1 cellular context compared by ENCODE assay signal in genomic region chr14:61536661-61537566, GRCh38.
A peak's percentile ranks its signal among the peaks of the same experiment; 100 is the strongest.
TF ChIP-seq lines count a peak whose summit lies in the region.

No MANE protein-coding gene starts in this region.

TF ChIP-seq in HepG2, 621 proteins besides CTCF, POLR2A, EP300 and RAD21 (continued from another document):
- TF ChIP-seq ZNF318 (CRISPR knock-in tag; IDR thresholded peaks at IDR 0.05) = no peak
- no peak for TF ChIP-seq ZFYVE20 (CRISPR knock-in tag; IDR thresholded peaks at IDR 0.05; ENCODE audit: borderline replicate concordance, low read depth)
- no peak for TF ChIP-seq HOXA7 (CRISPR knock-in tag; IDR thresholded peaks at IDR 0.05)
- TF ChIP-seq SOX13 (IDR thresholded peaks at IDR 0.05) = 0 out of 2 replicates have a peak, but pooled peaks have one; percentile 58
- TF ChIP-seq SOX13 (CRISPR knock-in tag; conservative IDR thresholded peaks at IDR 0.05 in 1 of 2, IDR thresholded peaks at IDR 0.05 in 1 of 2) = peak in 1 of 2 experiments; percentile 89; a peak in 2 of 4 replicates
- peak; percentile 90 for TF ChIP-seq GATAD2A (CRISPR knock-in tag; IDR thresholded peaks at IDR 0.05)
- TF ChIP-seq ZNF782 (CRISPR knock-in tag; IDR thresholded peaks at IDR 0.05; ENCODE audit: borderline replicate concordance) = no peak
- no peak for TF ChIP-seq AHDC1 (CRISPR knock-in tag; IDR thresholded peaks at IDR 0.05; ENCODE audit: borderline replicate concordance)
- peak; percentile 40; the same call in 1 of the 2 replicates for TF ChIP-seq SIX4 (CRISPR knock-in tag; IDR thresholded peaks at IDR 0.05)
- no peak for TF ChIP-seq HDAC6 (IDR thresholded peaks at IDR 0.05; ENCODE audit: low read depth, low read length)
- TF ChIP-seq ZNF264 (CRISPR knock-in tag; IDR thresholded peaks at IDR 0.05) = no peak
- 0 out of 2 replicates have a peak, but pooled peaks have one; percentile 10 for TF ChIP-seq MYC (CRISPR knock-in tag; IDR thresholded peaks at IDR 0.05; ENCODE audit: borderline replicate concordance)
- TF ChIP-seq ETS1 (CRISPR knock-in tag; IDR thresholded peaks at IDR 0.05) = no peak
- 0 out of 2 replicates have a peak, but pooled peaks have one; percentile 44 for TF ChIP-seq ZNF281 (CRISPR knock-in tag; IDR thresholded peaks at IDR 0.05; ENCODE audit: borderline replicate concordance)
- no peak for TF ChIP-seq ZBTB1 (CRISPR knock-in tag; IDR thresholded peaks at IDR 0.05; ENCODE audit: borderline replicate concordance)
- peak; percentile 35; the same call in 1 of the 2 replicates for TF ChIP-seq PAXIP1 (CRISPR knock-in tag; conservative IDR thresholded peaks at IDR 0.05)
